ENCODE assay signal across 33 cellular contexts in the genomic region with DNA sequence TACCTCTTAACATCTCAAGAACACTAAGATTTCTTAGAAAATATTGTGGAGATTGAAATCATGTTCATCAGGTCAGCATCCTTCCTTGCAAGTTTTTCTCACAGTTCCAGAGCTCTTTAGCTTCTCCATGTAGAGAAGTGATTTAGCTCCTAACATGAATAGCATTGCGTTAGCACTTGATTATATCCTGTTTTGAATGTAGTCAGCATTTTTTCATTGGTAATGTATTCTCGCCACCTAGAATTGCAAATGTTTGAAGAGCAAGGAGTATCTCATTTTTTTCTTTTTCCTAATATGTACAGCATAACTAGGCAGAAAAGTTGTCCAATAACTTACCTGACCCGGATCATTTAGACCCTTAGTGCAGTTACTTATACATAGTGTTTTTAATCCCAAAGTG.
"Had no signal": no experiment of that assay in that cellular context is flagged by ENCODE, and none has a peak within 500 bp of the region (broad histone marks: within the 10 kb centered on the region; RNA-seq: fewer than 3 reads in every experiment).

No MANE protein-coding gene starts in this region.

- H3K27me3 ChIP-seq: adrenal gland, body of pancreas, breast epithelium, Peyer's patch had no signal

- H3K27ac ChIP-seq: adrenal gland, body of pancreas, breast epithelium, KMS-11, Peyer's patch, VCaP had no signal

- H3K9ac ChIP-seq: KMS-11 had no signal

- FAIRE-seq: astrocyte had no signal

- H3K27ac Mint-ChIP-seq: activated B cell treated with CpG ODN at 0.5 μM for 24 hours; activated CD4-positive, alpha-beta memory T cell treated with anti-CD3 and anti-CD28 coated beads, Interleukin-2, amount 10 ng/mL, durations not matched to agents 7 days and 5 days; activated CD8-positive, alpha-beta memory T cell treated with anti-CD3 and anti-CD28 coated beads, Interleukin-2, amount 10 ng/mL, durations not matched to agents 7 days and 5 days; activated naive CD4-positive, alpha-beta T cell treated with anti-CD3 and anti-CD28 coated beads, Interleukin-2, amount 10 ng/mL, durations not matched to agents 7 days and 5 days; activated naive CD8-positive, alpha-beta T cell treated with anti-CD3 and anti-CD28 coated beads, Interleukin-2, amount 10 ng/mL, durations not matched to agents 7 days and 5 days had no signal

- H3K4me1 ChIP-seq: adrenal gland, body of pancreas, breast epithelium, Peyer's patch had no signal

- H3K4me1 Mint-ChIP-seq: activated B cell treated with CpG ODN at 0.5 μM for 24 hours; activated CD4-positive, alpha-beta memory T cell treated with anti-CD3 and anti-CD28 coated beads, Interleukin-2, amount 10 ng/mL, durations not matched to agents 7 days and 5 days; activated CD8-positive, alpha-beta memory T cell treated with anti-CD3 and anti-CD28 coated beads, Interleukin-2, amount 10 ng/mL, durations not matched to agents 7 days and 5 days; activated naive CD4-positive, alpha-beta T cell treated with anti-CD3 and anti-CD28 coated beads, Interleukin-2, amount 10 ng/mL, durations not matched to agents 7 days and 5 days; activated naive CD8-positive, alpha-beta T cell treated with anti-CD3 and anti-CD28 coated beads, Interleukin-2, amount 10 ng/mL, durations not matched to agents 7 days and 5 days had no signal

- H3K4me3 ChIP-seq: body of pancreas, breast epithelium, Peyer's patch had no signal

- H3K27me3 Mint-ChIP-seq: activated B cell treated with CpG ODN at 0.5 μM for 24 hours; activated CD4-positive, alpha-beta memory T cell treated with anti-CD3 and anti-CD28 coated beads, Interleukin-2, amount 10 ng/mL, durations not matched to agents 7 days and 5 days; activated CD8-positive, alpha-beta memory T cell treated with anti-CD3 and anti-CD28 coated beads, Interleukin-2, amount 10 ng/mL, durations not matched to agents 7 days and 5 days; activated naive CD4-positive, alpha-beta T cell treated with anti-CD3 and anti-CD28 coated beads, Interleukin-2, amount 10 ng/mL, durations not matched to agents 7 days and 5 days; activated naive CD8-positive, alpha-beta T cell treated with anti-CD3 and anti-CD28 coated beads, Interleukin-2, amount 10 ng/mL, durations not matched to agents 7 days and 5 days had no signal

- DNase-seq: activated B cell treated with CpG ODN at 0.5 μM for 24 hours; activated CD4-positive, alpha-beta memory T cell treated with anti-CD3 and anti-CD28 coated beads, Interleukin-2, amount 10 ng/mL, durations not matched to agents 7 days and 5 days; activated CD4-positive, alpha-beta T cell treated with anti-CD3 and anti-CD28 coated beads for 1 hour; activated CD4-positive, alpha-beta T cell treated with anti-CD3 and anti-CD28 coated beads for 48 hours; activated CD8-positive, alpha-beta memory T cell treated with anti-CD3 and anti-CD28 coated beads for 24 hours; activated CD8-positive, alpha-beta memory T cell treated with anti-CD3 and anti-CD28 coated beads, Interleukin-2, amount 10 ng/mL, durations not matched to agents 7 days and 5 days; activated CD8-positive, alpha-beta memory T cell treated with anti-CD3 and anti-CD28 coated beads, Interleukin-2, amount 50 U/mL, for 48 hours; activated effector memory CD4-positive, alpha-beta T cell treated with Interleukin-2 at 50 U/mL for 16 hours; activated naive CD4-positive, alpha-beta T cell treated with anti-CD3 and anti-CD28 coated beads, Interleukin-2, amount 10 ng/mL, durations not matched to agents 7 days and 5 days; activated naive CD8-positive, alpha-beta T cell treated with anti-CD3 and anti-CD28 coated beads, Interleukin-2, amount 10 ng/mL, durations not matched to agents 7 days and 5 days; activated T-cell treated with anti-CD3 and anti-CD28 coated beads, Interleukin-2, amount 50 U/mL, for 48 hours; adrenal gland; body of pancreas; MM.1S; MV-4-11; NCI-H1092; NCI-H1436 treated with DMSO at 0.1 percent for 48 hours; NCI-H1694 treated with DMSO at 0.1 percent for 48 hours; NCI-H2029; NCI-H345; NCI-H524 treated with DMSO at 0.1 percent for 48 hours; PC-3; Peyer's patch; RPMI8226; SHP77 treated with DMSO at 0.1 percent for 48 hours; SW 1271; T-helper 1 cell; T-helper 2 cell; T-helper 9 cell had no signal

- H3K4me3 Mint-ChIP-seq: activated B cell treated with CpG ODN at 0.5 μM for 24 hours; activated CD4-positive, alpha-beta memory T cell treated with anti-CD3 and anti-CD28 coated beads, Interleukin-2, amount 10 ng/mL, durations not matched to agents 7 days and 5 days; activated CD8-positive, alpha-beta memory T cell treated with anti-CD3 and anti-CD28 coated beads, Interleukin-2, amount 10 ng/mL, durations not matched to agents 7 days and 5 days; activated naive CD4-positive, alpha-beta T cell treated with anti-CD3 and anti-CD28 coated beads, Interleukin-2, amount 10 ng/mL, durations not matched to agents 7 days and 5 days; activated naive CD8-positive, alpha-beta T cell treated with anti-CD3 and anti-CD28 coated beads, Interleukin-2, amount 10 ng/mL, durations not matched to agents 7 days and 5 days had no signal

- ATAC-seq: activated CD8-positive, alpha-beta memory T cell treated with anti-CD3 and anti-CD28 coated beads, Interleukin-2, amount 10 ng/mL, durations not matched to agents 7 days and 5 days; body of pancreas; PC-3 had no signal
